1 cellular context compared by ENCODE assay signal in the genomic region with DNA sequence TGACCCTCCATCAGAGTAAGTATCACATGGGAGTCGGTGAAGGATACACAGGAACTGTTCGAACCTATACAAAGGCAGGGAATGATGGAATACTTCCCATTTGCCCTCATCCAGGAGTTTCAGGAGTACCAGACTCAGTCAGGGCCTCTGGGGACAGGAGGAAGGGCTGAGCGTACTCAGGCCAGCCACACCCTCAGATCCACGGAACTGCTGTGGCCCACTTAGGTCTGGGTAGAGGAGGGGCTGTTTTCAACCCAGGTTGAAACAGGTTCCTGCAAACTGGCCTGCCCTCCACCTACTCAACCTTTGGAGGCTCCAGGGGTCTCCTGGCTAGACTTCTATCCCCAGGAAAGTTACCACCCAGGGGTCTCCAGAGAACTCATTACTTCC.
TF ChIP-seq lines count a peak whose summit lies in the region.

No MANE protein-coding gene starts in this region.

TF ChIP-seq in endothelial cell of umbilical vein, 7 proteins besides CTCF, POLR2A, EP300 and RAD21:
- TF ChIP-seq, protein P1, sequence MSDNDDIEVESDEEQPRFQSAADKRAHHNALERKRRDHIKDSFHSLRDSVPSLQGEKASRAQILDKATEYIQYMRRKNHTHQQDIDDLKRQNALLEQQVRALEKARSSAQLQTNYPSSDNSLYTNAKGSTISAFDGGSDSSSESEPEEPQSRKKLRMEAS (IDR thresholded peaks at IDR 0.05; ENCODE audit: insufficient read depth, insufficient read length) = no peak
- TF ChIP-seq FOS (IDR thresholded peaks at IDR 0.05; ENCODE audit: borderline replicate concordance, insufficient read depth, low read length) = no peak
- TF ChIP-seq MYC (IDR thresholded peaks at IDR 0.05; ENCODE audit: low read depth, low read length) = no peak
- no peak for TF ChIP-seq POLR2AphosphoS5 (IDR thresholded peaks at IDR 0.05; ENCODE audit: insufficient read depth, low read depth, low read length)
- TF ChIP-seq GATA2 (IDR thresholded peaks at IDR 0.05; ENCODE audit: insufficient read depth, insufficient read length, low read depth, low read length) = no peak
- TF ChIP-seq JUN (IDR thresholded peaks at IDR 0.05; ENCODE audit: borderline replicate concordance, insufficient read depth, insufficient read length, low read depth) = no peak
- no peak for TF ChIP-seq EZH2 (IDR thresholded peaks at IDR 0.05; ENCODE audit: borderline replicate concordance, low read depth, low read length, severe bottlenecking)
TF ChIP-seq in endothelial cell of umbilical vein: peak in this region for 0.
